In genomic region chr5:1897816-1898450, GRCh38 we compare ENCODE assay signal across 19 cellular contexts. TPM values are rescaled to one million over a fixed set of nuclear protein-coding genes. Genes with fewer than 3 reads are reported as not detected.
DNase-seq lines count a peak whose midpoint lies in the region; TF ChIP-seq lines count a peak whose summit lies in the region.
"Had no signal": no experiment of that assay in that cellular context is flagged by ENCODE, and none has a peak within 500 bp of the region (broad histone marks: within the 10 kb centered on the region; RNA-seq: fewer than 3 reads in every experiment).

No MANE protein-coding gene starts in this region.

- H2AK5ac ChIP-seq in neuronal stem cell (ENCODE audit: low read depth, low read length) = no peak overlapping the region

- intact Hi-C loops in activated naive CD4-positive, alpha-beta T cell treated with anti-CD3 and anti-CD28 coated beads for 36 hours (cut with micrococcal nuclease) = no loop called here

- peaks cover 7% of the 10 kb centered on the region for H3K9me3 Mint-ChIP-seq in chondrocyte (ENCODE audit: low read depth)
- H3K9me3 Mint-ChIP-seq in activated naive CD4-positive, alpha-beta T cell treated with anti-CD3 and anti-CD28 coated beads for 36 hours = no peaks in the 10 kb centered on the region
- H3K9me3 Mint-ChIP-seq in activated CD4-positive, alpha-beta T cell treated with anti-CD3 and anti-CD28 coated beads, Interleukin-2, amount 10 ng/mL, durations not matched to agents 7 days and 5 days = no peaks in the 10 kb centered on the region
- H3K9me3 Mint-ChIP-seq: CD8-positive, alpha-beta T cell had no signal

- no peak overlapping the region for H2BK5ac ChIP-seq in neuronal stem cell (ENCODE audit: low read length)

- H3K27me3 ChIP-seq in BE2C (peaks cover 59% of the 10 kb centered on the region), H7 (ENCODE audit: control insufficient read depth, insufficient read depth, low read length) (0 out of 2 replicates have a peak, but pooled peaks cover 2% of the 10 kb centered on the region), neuronal stem cell (ENCODE audit: control insufficient read depth in 3 of 3, insufficient read depth in 3 of 3, low read depth in 1 of 3, low read length in 3 of 3) (peaks cover 0 to 75% (median 2%) of the 10 kb centered on the region in 3 experiments)

- no peak overlapping the region for H3K27ac Mint-ChIP-seq in chondrocyte (ENCODE audit: unreplicated experiment)
- H3K27ac Mint-ChIP-seq in activated naive CD4-positive, alpha-beta T cell treated with anti-CD3 and anti-CD28 coated beads for 36 hours = no peak overlapping the region
- no peak overlapping the region for H3K27ac Mint-ChIP-seq in activated CD4-positive, alpha-beta T cell treated with anti-CD3 and anti-CD28 coated beads, Interleukin-2, amount 10 ng/mL, durations not matched to agents 7 days and 5 days
- H3K27ac Mint-ChIP-seq: CD14-positive monocyte; CD8-positive, alpha-beta T cell; GM23338; H9 had no signal

- no CpG with 5 or more reads among the region's 18 CpGs for WGBS in neuronal stem cell (ENCODE audit: extremely low coverage in 2 of 2, insufficient read length in 2 of 2, insufficient replicate concordance in 1 of 2), 2 donors

- TF ChIP-seq CTCF in BE2C (IDR thresholded peaks at IDR 0.05; ENCODE audit: low read depth, low read length) = no peak
- no peak for TF ChIP-seq CTCF in chondrocyte (IDR thresholded peaks at IDR 0.05)

- no peak overlapping the region for H2BK15ac ChIP-seq in neuronal stem cell (ENCODE audit: low read length)

- no peaks in the 10 kb centered on the region for H3K36me3 ChIP-seq in BE2C
- no peaks in the 10 kb centered on the region for H3K36me3 ChIP-seq in H7 (replicated peaks; ENCODE audit: control insufficient read depth, insufficient read depth, low read length)
- H3K36me3 ChIP-seq in neuronal stem cell (replicated peaks in 1 of 2; ENCODE audit: control insufficient read depth in 2 of 2, insufficient read depth in 2 of 2, low read length in 2 of 2) = no peaks in the 10 kb centered on the region

- CTCF ChIA-PET in activated naive CD4-positive, alpha-beta T cell treated with anti-CD3 and anti-CD28 coated beads for 36 hours (lab: Charles Lee) = no interaction called here
- CTCF ChIA-PET in activated CD4-positive, alpha-beta T cell treated with anti-CD3 and anti-CD28 coated beads, Interleukin-2, amount 10 ng/mL, durations not matched to agents 7 days and 5 days (lab: Charles Lee) = no interaction called here

- no peak overlapping the region for H3K4ac ChIP-seq in neuronal stem cell (ENCODE audit: low read length)

- H2AFZ ChIP-seq in neuronal stem cell (ENCODE audit: low read length) = no peak overlapping the region
- H2AFZ ChIP-seq: GM23338 had no signal

- H3K79me1 ChIP-seq in neuronal stem cell (ENCODE audit: low read depth, low read length) = no peaks in the 10 kb centered on the region

- H3K27me3 Mint-ChIP-seq in chondrocyte (ENCODE audit: low read depth) = peaks cover 44% of the 10 kb centered on the region
- H3K27me3 Mint-ChIP-seq in activated naive CD4-positive, alpha-beta T cell treated with anti-CD3 and anti-CD28 coated beads for 36 hours (ENCODE audit: low read depth) = peaks cover 17% of the 10 kb centered on the region
- peaks cover 2% of the 10 kb centered on the region for H3K27me3 Mint-ChIP-seq in activated CD4-positive, alpha-beta T cell treated with anti-CD3 and anti-CD28 coated beads, Interleukin-2, amount 10 ng/mL, durations not matched to agents 7 days and 5 days

- H3K9me3 ChIP-seq in BE2C = no peaks in the 10 kb centered on the region
- peaks cover 5% of the 10 kb centered on the region in 2 donors for H3K9me3 ChIP-seq in neuronal stem cell (replicated peaks in 1 of 2; ENCODE audit: control insufficient read depth in 2 of 2, insufficient read depth in 1 of 2, low read depth in 1 of 2, low read length in 2 of 2)
- H3K9me3 ChIP-seq: A549 had no signal

- H2BK120ac ChIP-seq in neuronal stem cell (ENCODE audit: low read depth, low read length) = no peak overlapping the region

- no peak overlapping the region for H3K9ac ChIP-seq in neuronal stem cell (ENCODE audit: low read depth, low read length, poor library complexity)

- no peak overlapping the region for H3K18ac ChIP-seq in neuronal stem cell (ENCODE audit: low read length)

- no peak overlapping the region for H3K4me2 ChIP-seq in neuronal stem cell (ENCODE audit: insufficient read depth, low read length, poor library complexity, severe bottlenecking)
- H3K4me2 ChIP-seq: A549, GM23338 had no signal

- peak overlapping the region; percentile 47 for H3K14ac ChIP-seq in neuronal stem cell (ENCODE audit: low read length)

- H3K4me3 ChIP-seq in BE2C (ENCODE audit: low read depth, low read length) (no peak overlapping the region), H7 (ENCODE audit: insufficient read depth, low read depth, low read length) (no peak overlapping the region), neuronal stem cell (ENCODE audit: low read length in 2 of 2) (no peak overlapping the region)
- H3K4me3 ChIP-seq: A549, GM23338 had no signal

- POLR2A ChIA-PET in activated CD4-positive, alpha-beta T cell treated with anti-CD3 and anti-CD28 coated beads, Interleukin-2, amount 10 ng/mL, durations not matched to agents 7 days and 5 days (lab: Charles Lee) = no interaction called here

- DNase-seq in BE2C = peak; percentile 4
- DNase-seq in H7 = peak; percentile 41
- peak; percentile 90 for DNase-seq in chondrocyte (ENCODE audit: low spot score)
- no peak for DNase-seq in neuronal stem cell (ENCODE audit: low spot score)
- DNase-seq in activated naive CD4-positive, alpha-beta T cell treated with anti-CD3 and anti-CD28 coated beads for 36 hours = no peak
- DNase-seq in NCI-H1417 (lab: John Stamatoyannopoulos, UW) = no peak
- no peak for DNase-seq in activated CD4-positive, alpha-beta T cell treated with anti-CD3 and anti-CD28 coated beads, Interleukin-2, amount 10 ng/mL, durations not matched to agents 7 days and 5 days
- DNase-seq: CD8-positive, alpha-beta T cell; COR-L47; DMS153; DMS79 treated with DMSO at 0.1 percent for 48 hours; EL; H9 had no signal

- H3K36me3 Mint-ChIP-seq in chondrocyte (ENCODE audit: low read depth) = no peaks in the 10 kb centered on the region
- H3K36me3 Mint-ChIP-seq in activated naive CD4-positive, alpha-beta T cell treated with anti-CD3 and anti-CD28 coated beads for 36 hours (ENCODE audit: low read depth) = no peaks in the 10 kb centered on the region
- no peaks in the 10 kb centered on the region for H3K36me3 Mint-ChIP-seq in activated CD4-positive, alpha-beta T cell treated with anti-CD3 and anti-CD28 coated beads, Interleukin-2, amount 10 ng/mL, durations not matched to agents 7 days and 5 days (ENCODE audit: low read depth)
- H3K36me3 Mint-ChIP-seq: CD14-positive monocyte; CD8-positive, alpha-beta T cell had no signal

- no peak overlapping the region for H4K91ac ChIP-seq in neuronal stem cell (ENCODE audit: low read depth, low read length, poor library complexity)

- H3K27ac ChIP-seq in neuronal stem cell (replicated peaks; ENCODE audit: low read length) = no peak overlapping the region
- H3K27ac ChIP-seq: A549 had no signal

- H3K4me1 Mint-ChIP-seq in chondrocyte (ENCODE audit: low read depth) = no peaks in the 10 kb centered on the region
- H3K4me1 Mint-ChIP-seq in activated naive CD4-positive, alpha-beta T cell treated with anti-CD3 and anti-CD28 coated beads for 36 hours (ENCODE audit: low read depth) = no peaks in the 10 kb centered on the region
- H3K4me1 Mint-ChIP-seq in activated CD4-positive, alpha-beta T cell treated with anti-CD3 and anti-CD28 coated beads, Interleukin-2, amount 10 ng/mL, durations not matched to agents 7 days and 5 days = no peaks in the 10 kb centered on the region
- H3K4me1 Mint-ChIP-seq: CD14-positive monocyte had no signal

- no peaks in the 10 kb centered on the region for H3K4me1 ChIP-seq in BE2C
- no peaks in the 10 kb centered on the region for H3K4me1 ChIP-seq in neuronal stem cell (ENCODE audit: control insufficient read depth in 2 of 2, insufficient read depth in 1 of 2, low read depth in 1 of 2, low read length in 2 of 2)
- H3K4me1 ChIP-seq: A549 had no signal

- H3K4me3 Mint-ChIP-seq in chondrocyte (ENCODE audit: unreplicated experiment) = no peak overlapping the region
- no peak overlapping the region for H3K4me3 Mint-ChIP-seq in activated naive CD4-positive, alpha-beta T cell treated with anti-CD3 and anti-CD28 coated beads for 36 hours
- H3K4me3 Mint-ChIP-seq in activated CD4-positive, alpha-beta T cell treated with anti-CD3 and anti-CD28 coated beads, Interleukin-2, amount 10 ng/mL, durations not matched to agents 7 days and 5 days = no peak overlapping the region
- H3K4me3 Mint-ChIP-seq: CD14-positive monocyte; CD8-positive, alpha-beta T cell; GM23338; H9 had no signal

- H2BK12ac ChIP-seq in neuronal stem cell (ENCODE audit: low read length) = no peak overlapping the region

- peak overlapping the region; percentile 39 for H3K23ac ChIP-seq in neuronal stem cell (ENCODE audit: low read depth, low read length, poor library complexity)

- peak overlapping the region; percentile 48 for H4K8ac ChIP-seq in neuronal stem cell (ENCODE audit: low read depth, low read length)

RNA-seq across cellular contexts. Expression of gene IRX4, which starts 15.2 kb away (rescaled TPM):
- not detected for polyA plus RNA-seq in BE2C (2012; ENCODE audit: insufficient read depth, insufficient read length, low read depth)
- 15.4 and 17.9 TPM in 2 replicates for total RNA-seq in H7 (2014; rRNA removed; shearing (Covaris generic))
- total RNA-seq in chondrocyte = not detected in 3 replicates
- not detected for polyA plus RNA-seq in neuronal stem cell (2013, experiment 1 of 2)
- polyA plus RNA-seq in neuronal stem cell (2013, experiment 2 of 2) = 0.01 TPM
- total RNA-seq in activated naive CD4-positive, alpha-beta T cell treated with anti-CD3 and anti-CD28 coated beads for 36 hours = not detected
- total RNA-seq in activated CD4-positive, alpha-beta T cell treated with anti-CD3 and anti-CD28 coated beads, Interleukin-2, amount 10 ng/mL, durations not matched to agents 7 days and 5 days = not detected
- total RNA-seq: CD8-positive, alpha-beta T cell; HT-29 had no signal
- polyA plus RNA-seq: AG04450, BJ, CD14-positive monocyte had no signal

Comparison
In these comparisons a context has a peak if more than half of its experiments do, and no peak if none do; other contexts are left out.
1. DNase-seq: peak in BE2C (single experiment), H7 (single experiment) and chondrocyte (single experiment); none in neuronal stem cell (single experiment), activated naive CD4-positive, alpha-beta T cell treated with anti-CD3 and anti-CD28 coated beads for 36 hours (single experiment), NCI-H1417 (0 of 3) and activated CD4-positive, alpha-beta T cell treated with anti-CD3 and anti-CD28 coated beads, Interleukin-2, amount 10 ng/mL, durations not matched to agents 7 days and 5 days (single experiment).
2. RNA of gene IRX4, which starts 15.2 kb away (total RNA-seq): 15.4 to 17.9 TPM in H7; not detected in chondrocyte, not detected in activated naive CD4-positive, alpha-beta T cell treated with anti-CD3 and anti-CD28 coated beads for 36 hours and not detected in activated CD4-positive, alpha-beta T cell treated with anti-CD3 and anti-CD28 coated beads, Interleukin-2, amount 10 ng/mL, durations not matched to agents 7 days and 5 days; every median in the first group is over 10 times any median in the second.